Comparison of ENCODE assay signal across 10 cellular contexts in the genomic region with DNA sequence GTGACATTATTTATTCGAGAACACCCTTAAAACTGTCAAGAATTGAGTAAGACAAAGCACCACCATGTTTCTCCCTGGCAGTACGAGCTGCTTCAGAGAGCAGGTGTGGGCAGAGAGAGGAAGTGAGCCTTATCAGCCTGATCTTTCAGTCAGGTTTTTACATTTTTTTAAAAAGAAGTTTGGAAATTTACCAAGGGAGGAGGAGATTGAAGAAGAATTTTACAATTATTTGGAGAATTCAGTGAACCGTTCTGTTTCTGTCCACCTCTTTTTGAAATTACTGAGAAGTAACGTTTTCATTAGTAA.
DNase-seq lines count a peak whose midpoint lies in the region; ATAC-seq and TF ChIP-seq lines count a peak whose summit lies in the region.
"Had no signal": no experiment of that assay in that cellular context is flagged by ENCODE, and none has a peak within 500 bp of the region (broad histone marks: within the 10 kb centered on the region; RNA-seq: fewer than 3 reads in every experiment).

No MANE protein-coding gene starts in this region.

- peak overlapping the region; percentile 83 for H3K27ac Mint-ChIP-seq in activated B cell treated with CpG ODN at 0.5 μM for 24 hours
- H3K27ac Mint-ChIP-seq in progenitor cell of endocrine pancreas = peak overlapping the region; percentile 17

- ATAC-seq in HG02938 (IDR thresholded peaks at IDR 0.05; ENCODE audit: unreplicated experiment) = peak; percentile 41
- peak; percentile 56 for ATAC-seq in activated B cell treated with CpG ODN at 0.5 μM for 24 hours (ENCODE audit: low read depth)
- ATAC-seq: esophagus mucosa, Panc1 had no signal

- CTCF ChIA-PET in activated B cell treated with CpG ODN at 0.5 μM for 24 hours (lab: Charles Lee) = interaction anchor here (1.0 kb wide), 1 partner anchor 106 kb away, joined by 3 read pairs; no protein-coding TSS in a partner anchor

- peaks cover 1% of the 10 kb centered on the region for H3K36me3 Mint-ChIP-seq in activated B cell treated with CpG ODN at 0.5 μM for 24 hours (ENCODE audit: low read depth)
- no peaks in the 10 kb centered on the region for H3K36me3 Mint-ChIP-seq in progenitor cell of endocrine pancreas (ENCODE audit: insufficient read depth)

- peak; percentile 36 for DNase-seq in activated CD4-positive, alpha-beta T cell treated with anti-CD3 and anti-CD28 coated beads for 48 hours
- DNase-seq in activated CD4-positive, alpha-beta T cell treated with anti-CD3 and anti-CD28 coated beads, Interleukin-2, amount 50 U/mL, for 4 hours = no peak
- DNase-seq in activated B cell treated with CpG ODN at 0.5 μM for 24 hours (no peak), progenitor cell of endocrine pancreas (ENCODE audit: low spot score, unreplicated experiment) (no peak), NCI-H187 (lab: John Stamatoyannopoulos, UW) (no peak)
- DNase-seq in activated CD8-positive, alpha-beta memory T cell treated with anti-CD3 and anti-CD28 coated beads for 24 hours = no peak
- no peak for DNase-seq in stimulated activated naive CD4-positive, alpha-beta T cell treated with Interleukin-2 at 50 U/mL for 16 hours (lab: John Stamatoyannopoulos, UW)

- intact Hi-C loops in activated B cell treated with CpG ODN at 0.5 μM for 24 hours (cut with micrococcal nuclease) = no loop called here

- TF ChIP-seq CTCF in activated B cell treated with CpG ODN at 0.5 μM for 24 hours (IDR thresholded peaks at IDR 0.05) (no peak), progenitor cell of endocrine pancreas (IDR thresholded peaks at IDR 0.05; ENCODE audit: unreplicated experiment) (no peak)

- H3K4me3 Mint-ChIP-seq in activated B cell treated with CpG ODN at 0.5 μM for 24 hours = peak overlapping the region; percentile 55
- no peak overlapping the region for H3K4me3 Mint-ChIP-seq in progenitor cell of endocrine pancreas (ENCODE audit: low read depth)

- H3K4me1 Mint-ChIP-seq in activated B cell treated with CpG ODN at 0.5 μM for 24 hours = peaks cover 56% of the 10 kb centered on the region
- H3K4me1 Mint-ChIP-seq in progenitor cell of endocrine pancreas (ENCODE audit: low read depth) = peaks cover 16% of the 10 kb centered on the region

- POLR2A ChIA-PET in activated B cell treated with CpG ODN at 0.5 μM for 24 hours (lab: Charles Lee) = interaction anchor here (0.6 to 1.9 kb wide), 7 partner anchors 9 to 158 kb away, joined by 3 to 14 read pairs (median 6); partner anchors contain the start of gene TMEM242

- H3K9me3 Mint-ChIP-seq in activated B cell treated with CpG ODN at 0.5 μM for 24 hours (no peaks in the 10 kb centered on the region), progenitor cell of endocrine pancreas (ENCODE audit: low read depth) (no peaks in the 10 kb centered on the region)

- H3K27me3 Mint-ChIP-seq in activated B cell treated with CpG ODN at 0.5 μM for 24 hours = no peaks in the 10 kb centered on the region
- peaks cover 4% of the 10 kb centered on the region for H3K27me3 Mint-ChIP-seq in progenitor cell of endocrine pancreas
